ENCODE assay signal across 28 cellular contexts in the genomic region with DNA sequence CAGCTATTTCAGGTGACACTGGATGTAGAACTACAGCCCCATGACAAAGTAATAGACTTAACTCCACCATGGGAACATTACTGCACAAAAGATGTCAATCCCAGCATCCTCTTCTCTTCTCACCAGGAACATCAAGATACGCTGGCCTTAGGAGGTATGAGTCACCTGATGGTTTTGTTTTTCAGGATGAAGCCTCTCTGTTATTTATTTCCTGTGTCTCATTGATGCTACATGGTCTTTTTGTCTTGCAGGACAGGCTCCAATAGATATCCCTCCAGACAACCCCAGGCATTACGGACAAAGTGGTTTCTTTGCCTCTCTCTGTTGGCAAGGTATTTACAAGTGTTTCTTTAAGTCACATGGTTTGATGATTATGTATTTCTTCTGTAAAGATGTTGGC. TPM values are rescaled to one million over a fixed set of nuclear protein-coding genes. Genes with fewer than 3 reads are reported as not detected.
DNase-seq lines count a peak whose midpoint lies in the region; ATAC-seq and TF ChIP-seq lines count a peak whose summit lies in the region.
"Had no signal": no experiment of that assay in that cellular context is flagged by ENCODE, and none has a peak within 500 bp of the region (broad histone marks: within the 10 kb centered on the region; RNA-seq: fewer than 3 reads in every experiment).

No MANE protein-coding gene starts in this region.

- no peak overlapping the region for H2AFZ ChIP-seq in PC-3 (ENCODE audit: low read length)
- H2AFZ ChIP-seq in mammary epithelial cell (ENCODE audit: low read depth, low read length) = no peak overlapping the region
- no peak overlapping the region for H2AFZ ChIP-seq in Karpas-422 (ENCODE audit: low read length)

- H3K27ac Mint-ChIP-seq in activated CD4-positive, alpha-beta T cell treated with anti-CD3 and anti-CD28 coated beads, Interleukin-2, amount 10 ng/mL, durations not matched to agents 24 days and 14 days = peak overlapping the region; percentile 21
- H3K27ac Mint-ChIP-seq: activated naive CD4-positive, alpha-beta T cell treated with anti-CD3 and anti-CD28 coated beads, Interleukin-2, amount 50 U/mL, for 24 hours; CD4-positive, CD25-positive, alpha-beta regulatory T cell; endodermal cell; immature natural killer cell; mesothelial cell of epicardium had no signal

- intact Hi-C loops in activated CD4-positive, alpha-beta T cell treated with anti-CD3 and anti-CD28 coated beads, Interleukin-2, amount 10 ng/mL, durations not matched to agents 24 days and 14 days (cut with micrococcal nuclease) = no loop called here
- intact Hi-C loops in PC-3 (cut with micrococcal nuclease) = no loop called here
- intact Hi-C loops in mammary epithelial cell (cut with micrococcal nuclease) = no loop called here

- no peaks in the 10 kb centered on the region for H3K27me3 Mint-ChIP-seq in activated CD4-positive, alpha-beta T cell treated with anti-CD3 and anti-CD28 coated beads, Interleukin-2, amount 10 ng/mL, durations not matched to agents 24 days and 14 days
- H3K27me3 Mint-ChIP-seq: activated naive CD4-positive, alpha-beta T cell treated with anti-CD3 and anti-CD28 coated beads, Interleukin-2, amount 50 U/mL, for 24 hours; CD4-positive, CD25-positive, alpha-beta regulatory T cell; naive thymus-derived CD4-positive, alpha-beta T cell had no signal

- ATAC-seq in PC-3 (peak; percentile 33; the same call in 1 of the 2 replicates), GM18868 (IDR thresholded peaks at IDR 0.05; ENCODE audit: unreplicated experiment) (no peak)
- ATAC-seq: gastroesophageal sphincter; GM12878; left lung; naive thymus-derived CD4-positive, alpha-beta T cell; stimulated activated naive CD8-positive, alpha-beta T cell treated with anti-CD3 and anti-CD28 coated beads, Interleukin-15, Interleukin-2, amounts not matched to agents 100 U/mL and 50 U/mL, for 24 hours had no signal

- H3K9me2 ChIP-seq in PC-3 (replicated peaks; ENCODE audit: low read length) (no peaks in the 10 kb centered on the region), Karpas-422 (replicated peaks; ENCODE audit: insufficient read depth, low read length) (no peaks in the 10 kb centered on the region)

- in situ Hi-C loops in mammary epithelial cell (cut with MboI; ENCODE audit: low sequenced_read_pairs in 2 of 2) = no loop called here

- no peak for DNase-seq in activated CD4-positive, alpha-beta T cell treated with anti-CD3 and anti-CD28 coated beads, Interleukin-2, amount 10 ng/mL, durations not matched to agents 24 days and 14 days
- DNase-seq in activated CD4-positive, alpha-beta T cell treated with anti-CD3 and anti-CD28 coated beads, Interleukin-2, amount 50 U/mL, for 1 hour = no peak
- DNase-seq in PC-3 = peak; percentile 43
- DNase-seq in mammary epithelial cell = peak; percentile 23
- peak; percentile 16 for DNase-seq in kidney tubule cell (ENCODE audit: low spot score)
- no peak for DNase-seq in GM10266 (ENCODE audit: extremely low spot score)
- DNase-seq in Karpas-422 = no peak
- DNase-seq: activated CD4-positive, CD25-positive, alpha-beta regulatory T cell treated with anti-CD3 and anti-CD28 coated beads, Interleukin-2, amount 50 U/mL, for 72 hours; amygdala; CD4-positive, CD25-positive, alpha-beta regulatory T cell; colonic mucosa; endodermal cell; esophagus squamous epithelium; hippocampal formation; immature natural killer cell; left lung; naive thymus-derived CD4-positive, alpha-beta T cell; NCI-H1105; NCI-H187 treated with DMSO at 0.1 percent for 48 hours; NCI-H526 treated with DMSO at 0.1 percent for 48 hours; SJCRH30; stimulated activated naive CD8-positive, alpha-beta T cell treated with anti-CD3 and anti-CD28 coated beads, Interleukin-15, Interleukin-2, amounts not matched to agents 100 U/mL and 50 U/mL, for 24 hours had no signal

- H3K4me2 ChIP-seq in PC-3 (ENCODE audit: low read length) (no peak overlapping the region), mammary epithelial cell (ENCODE audit: insufficient read depth, low read depth, low read length) (no peak overlapping the region), Karpas-422 (ENCODE audit: low read depth, low read length, poor library complexity, severe bottlenecking) (no peak overlapping the region)

- POLR2A ChIA-PET in PC-3 (lab: Charles Lee; ENCODE audit: unreplicated experiment) = no interaction called here

- dilution Hi-C loops in mammary epithelial cell (cut with HindIII; ENCODE audit: low sequenced_read_pairs) = no loop called here

- peaks cover 40% of the 10 kb centered on the region for H3K4me1 Mint-ChIP-seq in activated CD4-positive, alpha-beta T cell treated with anti-CD3 and anti-CD28 coated beads, Interleukin-2, amount 10 ng/mL, durations not matched to agents 24 days and 14 days
- H3K4me1 Mint-ChIP-seq: activated naive CD4-positive, alpha-beta T cell treated with anti-CD3 and anti-CD28 coated beads, Interleukin-2, amount 50 U/mL, for 24 hours; endodermal cell; immature natural killer cell; mesothelial cell of epicardium had no signal

- CTCF ChIA-PET in PC-3 (lab: Charles Lee) (no interaction called here), mammary epithelial cell (lab: Charles Lee; ENCODE audit: low non-redundant PET) (no interaction called here)

- BruUV-seq in PC-3 (replicated peaks; lab: Mats Ljungman, UMichigan) (no TSS peak), mammary epithelial cell (replicated peaks; lab: Mats Ljungman, UMichigan) (no TSS peak)

- no peak for TF ChIP-seq CTCF in PC-3 (conservative IDR thresholded peaks at IDR 0.05; ENCODE audit: low read depth, low read length)
- TF ChIP-seq CTCF in mammary epithelial cell (conservative IDR thresholded peaks at IDR 0.05 in 1 of 2, IDR thresholded peaks at IDR 0.05 in 1 of 2; ENCODE audit: extremely low read depth in 1 of 2, insufficient read depth in 1 of 2, low read depth in 1 of 2, low read length in 2 of 2) = no peak
- TF ChIP-seq CTCF in GM10266 (IDR thresholded peaks at IDR 0.05; ENCODE audit: control insufficient read depth, insufficient read depth, low read depth, missing control alignments) = no peak

- H3K27ac ChIP-seq in PC-3 (ENCODE audit: low read length) (no peak overlapping the region), mammary epithelial cell (ENCODE audit: insufficient read depth, low read depth, low read length) (no peak overlapping the region), Karpas-422 (ENCODE audit: low read length) (no peak overlapping the region)
- H3K27ac ChIP-seq: colonic mucosa, esophagus squamous epithelium, gastroesophageal sphincter, left lung, SJCRH30, thoracic aorta had no signal

- H4K20me1 ChIP-seq in PC-3 (ENCODE audit: low read length) = no peaks in the 10 kb centered on the region
- no peaks in the 10 kb centered on the region for H4K20me1 ChIP-seq in mammary epithelial cell (ENCODE audit: insufficient read depth, low read length)
- no peaks in the 10 kb centered on the region for H4K20me1 ChIP-seq in Karpas-422 (ENCODE audit: insufficient read depth, low read depth, low read length)

- H3K79me2 ChIP-seq in PC-3 (ENCODE audit: low read length) = no peaks in the 10 kb centered on the region
- H3K79me2 ChIP-seq in mammary epithelial cell (ENCODE audit: insufficient read depth, low read length) = no peaks in the 10 kb centered on the region
- no peaks in the 10 kb centered on the region for H3K79me2 ChIP-seq in Karpas-422 (ENCODE audit: low read length)

- H3F3A ChIP-seq in PC-3 (ENCODE audit: low read length, unreplicated experiment) = peaks cover 4% of the 10 kb centered on the region

- H3K27me3 ChIP-seq in PC-3 (ENCODE audit: low read length) = no peaks in the 10 kb centered on the region
- H3K27me3 ChIP-seq in mammary epithelial cell (ENCODE audit: insufficient read depth, low read length) = no peaks in the 10 kb centered on the region
- no peaks in the 10 kb centered on the region for H3K27me3 ChIP-seq in Karpas-422 (ENCODE audit: low read length)
- H3K27me3 ChIP-seq: colonic mucosa, esophagus squamous epithelium, gastroesophageal sphincter, left lung, SJCRH30 had no signal

- H3K9me3 ChIP-seq in PC-3 (ENCODE audit: low read length) = no peaks in the 10 kb centered on the region
- no peaks in the 10 kb centered on the region for H3K9me3 ChIP-seq in mammary epithelial cell (replicated peaks; ENCODE audit: insufficient read depth, low read length)
- H3K9me3 ChIP-seq in Karpas-422 (ENCODE audit: low read length) = no peaks in the 10 kb centered on the region
- H3K9me3 ChIP-seq: colonic mucosa, esophagus squamous epithelium, gastroesophageal sphincter, left lung, SJCRH30, thoracic aorta had no signal

- no peak overlapping the region for H3K4me3 ChIP-seq in PC-3 (ENCODE audit: low read length)
- H3K4me3 ChIP-seq in mammary epithelial cell (replicated peaks in 1 of 3; ENCODE audit: insufficient read depth in 1 of 3, low read depth in 2 of 3, low read length in 3 of 3) = no peak overlapping the region
- H3K4me3 ChIP-seq in Karpas-422 (ENCODE audit: low read length) = no peak overlapping the region
- H3K4me3 ChIP-seq: colonic mucosa, esophagus squamous epithelium, gastroesophageal sphincter, GM12878, left lung, SJCRH30, thoracic aorta had no signal

- H3K36me3 Mint-ChIP-seq in activated CD4-positive, alpha-beta T cell treated with anti-CD3 and anti-CD28 coated beads, Interleukin-2, amount 10 ng/mL, durations not matched to agents 24 days and 14 days (ENCODE audit: low read depth) = peaks cover 16% of the 10 kb centered on the region
- H3K36me3 Mint-ChIP-seq: CD4-positive, CD25-positive, alpha-beta regulatory T cell; immature natural killer cell had no signal

- 81% methylated on average over 2 of the region's 2 CpGs for WGBS in mammary epithelial cell (ENCODE audit: low coverage, missing lambda C conversion rate)

- H3K36me3 ChIP-seq in PC-3 (ENCODE audit: low read depth, low read length) (no peaks in the 10 kb centered on the region), mammary epithelial cell (ENCODE audit: insufficient read depth, low read length) (no peaks in the 10 kb centered on the region), Karpas-422 (ENCODE audit: insufficient read depth, low read length) (no peaks in the 10 kb centered on the region)
- H3K36me3 ChIP-seq: colonic mucosa, esophagus squamous epithelium, left lung, SJCRH30, thoracic aorta had no signal

- peaks cover 5% of the 10 kb centered on the region for H3K9me3 Mint-ChIP-seq in activated CD4-positive, alpha-beta T cell treated with anti-CD3 and anti-CD28 coated beads, Interleukin-2, amount 10 ng/mL, durations not matched to agents 24 days and 14 days
- H3K9me3 Mint-ChIP-seq: activated naive CD4-positive, alpha-beta T cell treated with anti-CD3 and anti-CD28 coated beads, Interleukin-2, amount 50 U/mL, for 24 hours; CD4-positive, CD25-positive, alpha-beta regulatory T cell; endodermal cell had no signal

- peaks cover 20% of the 10 kb centered on the region for H3K4me1 ChIP-seq in PC-3 (ENCODE audit: insufficient read depth, low read length)
- H3K4me1 ChIP-seq in mammary epithelial cell (ENCODE audit: insufficient read depth, low read length) = peaks cover 5% of the 10 kb centered on the region
- no peaks in the 10 kb centered on the region for H3K4me1 ChIP-seq in Karpas-422 (ENCODE audit: low read length)
- H3K4me1 ChIP-seq: colonic mucosa, esophagus squamous epithelium, gastroesophageal sphincter, left lung, SJCRH30 had no signal

- H3K4me3 Mint-ChIP-seq in activated CD4-positive, alpha-beta T cell treated with anti-CD3 and anti-CD28 coated beads, Interleukin-2, amount 10 ng/mL, durations not matched to agents 24 days and 14 days = no peak overlapping the region
- H3K4me3 Mint-ChIP-seq: activated naive CD4-positive, alpha-beta T cell treated with anti-CD3 and anti-CD28 coated beads, Interleukin-2, amount 50 U/mL, for 24 hours; CD4-positive, CD25-positive, alpha-beta regulatory T cell; endodermal cell; immature natural killer cell; mesothelial cell of epicardium; naive thymus-derived CD4-positive, alpha-beta T cell had no signal

- H3K9ac ChIP-seq in PC-3 (ENCODE audit: low read length) = no peak overlapping the region
- no peak overlapping the region for H3K9ac ChIP-seq in mammary epithelial cell (ENCODE audit: insufficient read depth, low read length)
- H3K9ac ChIP-seq in Karpas-422 (ENCODE audit: low read length) = no peak overlapping the region

RNA-seq across cellular contexts. Expression of gene LEPR, which starts 31.2 kb away (rescaled TPM):
- total RNA-seq in activated CD4-positive, alpha-beta T cell treated with anti-CD3 and anti-CD28 coated beads, Interleukin-2, amount 10 ng/mL, durations not matched to agents 24 days and 14 days = 1.1 and 1.2 TPM in 2 replicates
- total RNA-seq in PC-3 (2014; rRNA removed) (0.46 TPM in 1 of 2 replicates, not detected in the other), mammary epithelial cell (10 to 100 TPM in 1 of 2 donors, 1 to 10 TPM in 1; 3.5 to 14.5 TPM)
- 2.9 TPM for polyA plus RNA-seq in mammary epithelial cell
- 2.6 TPM for polyA minus RNA-seq in mammary epithelial cell
- total RNA-seq in Karpas-422 (2014; rRNA removed; shearing (Covaris generic); ENCODE audit: low replicate concordance) = 1.4 and 1.5 TPM in 2 replicates

RNA-seq across cellular contexts. Expression of gene LEPROT, which starts 31.2 kb away (rescaled TPM):
- total RNA-seq in activated CD4-positive, alpha-beta T cell treated with anti-CD3 and anti-CD28 coated beads, Interleukin-2, amount 10 ng/mL, durations not matched to agents 24 days and 14 days = 17.9 and 20.2 TPM in 2 replicates
- total RNA-seq in PC-3 (2014; rRNA removed) (16.9 and 18.4 TPM in 2 replicates), mammary epithelial cell (10 to 100 TPM; 55.1 to 88.7 TPM)
- polyA plus RNA-seq in mammary epithelial cell = 29.5 TPM
- polyA minus RNA-seq in mammary epithelial cell = 16.1 TPM
- total RNA-seq in Karpas-422 (2014; rRNA removed; shearing (Covaris generic); ENCODE audit: low replicate concordance) = 11.8 and 31.3 TPM in 2 replicates

Comparison
In these comparisons a context has a peak if more than half of its experiments do, and no peak if none do; other contexts are left out.
1. DNase-seq: peak in PC-3 (single experiment), mammary epithelial cell (single experiment) and kidney tubule cell (single experiment); none in activated CD4-positive, alpha-beta T cell treated with anti-CD3 and anti-CD28 coated beads, Interleukin-2, amount 10 ng/mL, durations not matched to agents 24 days and 14 days (single experiment), activated CD4-positive, alpha-beta T cell treated with anti-CD3 and anti-CD28 coated beads, Interleukin-2, amount 50 U/mL, for 1 hour (single experiment), GM10266 (single experiment) and Karpas-422 (single experiment).